Comparison of ENCODE assay signal across 21 cellular contexts in the genomic region with DNA sequence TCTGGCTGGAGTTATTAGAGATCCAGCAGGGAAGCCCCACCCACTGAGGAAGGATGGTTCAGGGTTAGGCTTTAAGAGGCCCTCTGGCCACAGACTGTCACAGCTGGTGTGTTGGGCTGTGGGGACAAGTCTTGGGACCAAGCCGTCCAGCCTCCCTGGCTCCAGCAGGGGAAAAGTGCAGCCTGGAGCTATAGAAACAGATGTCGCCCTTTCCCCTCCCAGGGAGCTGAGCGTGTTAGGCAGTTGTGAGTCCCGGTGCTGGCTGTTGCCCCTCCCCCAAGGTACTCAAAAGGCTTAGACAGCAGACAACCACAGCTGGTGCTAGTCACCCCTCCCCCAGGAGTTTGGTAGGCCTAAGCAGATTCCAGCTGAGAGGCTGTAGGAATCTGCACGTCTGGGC.
A peak's percentile ranks its signal among the peaks of the same experiment; 100 is the strongest.
DNase-seq lines count a peak whose midpoint lies in the region; ATAC-seq and TF ChIP-seq lines count a peak whose summit lies in the region.
"Had no signal": no experiment of that assay in that cellular context is flagged by ENCODE, and none has a peak within 500 bp of the region (broad histone marks: within the 10 kb centered on the region; RNA-seq: fewer than 3 reads in every experiment).

No MANE protein-coding gene starts in this region.

- no peaks in the 10 kb centered on the region for H3K23me2 ChIP-seq in H9 (ENCODE audit: insufficient read length, low read depth, low read length, poor library complexity, severe bottlenecking)

- no peak overlapping the region for H2BK15ac ChIP-seq in H9 (ENCODE audit: low read depth, low read length)

- no peaks in the 10 kb centered on the region; the same call in 1 of the 2 replicates for H3K27me3 Mint-ChIP-seq in H9 (ENCODE audit: low read depth)

- H3K79me2 ChIP-seq in H9 (ENCODE audit: insufficient read depth, low read length) (no peaks in the 10 kb centered on the region), Karpas-422 (ENCODE audit: low read length) (no peaks in the 10 kb centered on the region)

- WGBS in H9 (ENCODE audit: extremely low coverage, insufficient read length, low lambda C conversion rate), result no CpG with 5 or more reads among the region's 5 CpGs

- H2AFZ ChIP-seq in H9 (ENCODE audit: low read length), result no peak overlapping the region
- no peak overlapping the region for H2AFZ ChIP-seq in Karpas-422 (ENCODE audit: low read length)

- H4K20me1 ChIP-seq in H9 (ENCODE audit: control insufficient read depth, insufficient read depth, insufficient read length) (no peaks in the 10 kb centered on the region), Karpas-422 (ENCODE audit: insufficient read depth, low read depth, low read length) (no peaks in the 10 kb centered on the region)

- H3K56ac ChIP-seq in H9 (ENCODE audit: insufficient read length, low read depth, low read length), result no peak overlapping the region

- H3K27ac ChIP-seq in H9 (ENCODE audit: insufficient read length, low read depth, low read length) (no peak overlapping the region), Karpas-422 (ENCODE audit: low read length) (no peak overlapping the region)
- H3K27ac ChIP-seq: left lung, RWPE1, thyroid gland had no signal

- no peak overlapping the region for H2AK5ac ChIP-seq in H9 (ENCODE audit: insufficient read length, low read length)

- H3K4me2 ChIP-seq in H9 (ENCODE audit: insufficient read depth, insufficient read length, low read length) (no peak overlapping the region), Karpas-422 (ENCODE audit: low read depth, low read length, poor library complexity, severe bottlenecking) (no peak overlapping the region)

- H3K79me1 ChIP-seq in H9 (ENCODE audit: insufficient read depth, low read depth, low read length, poor library complexity, severe bottlenecking), result no peaks in the 10 kb centered on the region

- no peak overlapping the region for H2BK20ac ChIP-seq in H9 (ENCODE audit: low read depth, low read length, poor library complexity, severe bottlenecking)

- no peak overlapping the region for H3K4ac ChIP-seq in H9 (ENCODE audit: low read depth, low read length)

- H3K4me3 Mint-ChIP-seq in H9, result no peak overlapping the region
- H3K4me3 Mint-ChIP-seq: activated naive CD8-positive, alpha-beta T cell; CD14-positive monocyte; nephron had no signal

- no peak overlapping the region for H2BK5ac ChIP-seq in H9 (ENCODE audit: insufficient read length, low read length)

- H3K23ac ChIP-seq in H9 (ENCODE audit: insufficient read length, low read depth, low read length), result no peak overlapping the region

- no peaks in the 10 kb centered on the region for H3K9me2 ChIP-seq in Karpas-422 (replicated peaks; ENCODE audit: insufficient read depth, low read length)

- H3K36me3 Mint-ChIP-seq in H9 (ENCODE audit: insufficient read depth in 1 of 3, low read depth in 3 of 3), result peaks cover 11 to 33% (median 11%) of the 10 kb centered on the region in 3 experiments; a peak in 6 of 7 replicates
- H3K36me3 Mint-ChIP-seq: CD14-positive monocyte had no signal

- H3K4me3 ChIP-seq in Karpas-422 (ENCODE audit: low read length), result no peak overlapping the region
- H3K4me3 ChIP-seq: left lung, thyroid gland had no signal

- peak overlapping the region; percentile 74 for H3K18ac ChIP-seq in H9 (ENCODE audit: insufficient read length, low read depth, low read length)

- TF ChIP-seq CTCF in H9 (conservative IDR thresholded peaks at IDR 0.05), result no peak

- H3K27ac Mint-ChIP-seq in H9, result no peak overlapping the region; a peak in 1 of 7 replicates
- H3K27ac Mint-ChIP-seq: activated naive CD8-positive, alpha-beta T cell; CD14-positive monocyte; nephron had no signal

- H3K9ac ChIP-seq in H9 (ENCODE audit: extremely low read depth, insufficient read length, low read length) (no peak overlapping the region), Karpas-422 (ENCODE audit: low read length) (no peak overlapping the region)

- DNase-seq in D341Med (ENCODE audit: low spot score) (peak; percentile 76), H9 (peak; percentile 77), SK-N-DZ (ENCODE audit: low spot score) (peak; percentile 88), left kidney (ENCODE audit: low read depth, low spot score) (peak; percentile 57), T-helper 1 cell (no peak), Karpas-422 (no peak)
- DNase-seq in stimulated activated CD4-positive, alpha-beta T cell treated with anti-CD3 and anti-CD28 coated beads, Interleukin-15, amount 100 ng/mL, for 24 hours, result no peak
- DNase-seq: activated CD4-positive, alpha-beta T cell treated with anti-CD3 and anti-CD28 coated beads for 4 hours; effector CD8-positive, alpha-beta T cell; left lung; midbrain; NCI-H446; stimulated activated naive CD4-positive, alpha-beta T cell treated with Interleukin-2 at 50 U/mL for 16 hours; SW 1271; thyroid gland had no signal

- H4K8ac ChIP-seq in H9 (replicated peaks; ENCODE audit: insufficient read length, low read depth, low read length), result no peak overlapping the region

- H3K27me3 ChIP-seq in H9 (ENCODE audit: insufficient read depth, low read length) (no peaks in the 10 kb centered on the region), Karpas-422 (ENCODE audit: low read length) (no peaks in the 10 kb centered on the region)
- H3K27me3 ChIP-seq: left lung, thyroid gland had no signal

- H3K36me3 ChIP-seq in Karpas-422 (ENCODE audit: insufficient read depth, low read length), result no peaks in the 10 kb centered on the region
- H3K36me3 ChIP-seq: left lung, thyroid gland had no signal

- H3K4me1 ChIP-seq in H9 (ENCODE audit: insufficient read depth, low read length), result no peaks in the 10 kb centered on the region; the same call in 1 of the 2 replicates
- no peaks in the 10 kb centered on the region for H3K4me1 ChIP-seq in Karpas-422 (ENCODE audit: low read length)
- H3K4me1 ChIP-seq: left lung, thyroid gland had no signal

- H3K9me3 Mint-ChIP-seq in H9, result peaks cover 25 to 35% of the 10 kb centered on the region in 2 experiments

- H3K4me1 Mint-ChIP-seq in H9, result peaks cover 10 to 11% of the 10 kb centered on the region in 2 experiments
- H3K4me1 Mint-ChIP-seq: CD14-positive monocyte, nephron had no signal

- ATAC-seq in GM18873 (IDR thresholded peaks at IDR 0.05; ENCODE audit: low FRiP score, unreplicated experiment), result no peak
- ATAC-seq: esophagus mucosa, left lung had no signal

- no peak overlapping the region for H2BK12ac ChIP-seq in H9 (ENCODE audit: insufficient read length, low read depth, low read length)

- no peak overlapping the region for H4K91ac ChIP-seq in H9 (ENCODE audit: insufficient read length, low read depth, low read length)

- H3K14ac ChIP-seq in H9 (ENCODE audit: insufficient read depth, low read length), result peak overlapping the region; percentile 25; the same call in 1 of the 2 replicates

- no peaks in the 10 kb centered on the region for H3K9me3 ChIP-seq in H9 (ENCODE audit: control insufficient read depth, low read depth, low read length)
- H3K9me3 ChIP-seq in Karpas-422 (ENCODE audit: low read length), result no peaks in the 10 kb centered on the region

- no peak overlapping the region for H4K5ac ChIP-seq in H9 (ENCODE audit: insufficient read length, low read depth, low read length)

- no peak overlapping the region for H3T11ph ChIP-seq in H9 (ENCODE audit: low read length)

- H2BK120ac ChIP-seq in H9 (ENCODE audit: low read depth, low read length, poor library complexity, severe bottlenecking), result no peak overlapping the region

Comparison
In these comparisons a context has a peak if more than half of its experiments do, and no peak if none do; other contexts are left out.
1. DNase-seq: peak in D341Med (single experiment), H9 (single experiment), SK-N-DZ (single experiment) and left kidney (single experiment); none in T-helper 1 cell (0 of 5), Karpas-422 (single experiment) and stimulated activated CD4-positive, alpha-beta T cell treated with anti-CD3 and anti-CD28 coated beads, Interleukin-15, amount 100 ng/mL, for 24 hours (single experiment).